Comparison of ENCODE assay signal across 1 cellular context in the genomic region with DNA sequence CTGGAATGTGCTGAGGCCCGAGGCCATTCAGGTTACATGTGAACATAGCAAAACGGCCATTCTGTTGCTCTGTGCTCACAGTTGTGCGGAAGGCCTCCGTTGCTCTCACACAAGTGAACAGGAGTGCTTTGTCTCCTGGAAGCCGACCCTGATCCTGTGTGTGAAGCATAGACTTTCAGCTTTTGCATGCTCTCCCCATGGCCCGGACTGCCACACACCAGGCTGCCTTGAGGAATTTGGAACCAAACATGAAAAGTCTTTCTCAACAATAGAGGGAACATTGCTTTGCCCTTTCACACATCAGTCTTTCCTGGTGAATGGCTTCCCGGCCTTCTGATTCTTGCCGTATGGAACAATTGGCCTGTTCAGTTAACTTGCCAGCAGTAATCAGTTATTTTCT.
TF ChIP-seq lines count a peak whose summit lies in the region.

No MANE protein-coding gene starts in this region.

TF ChIP-seq in IMR-90, 13 proteins besides CTCF, POLR2A, EP300 and RAD21 (continued from another document):
- no peak for TF ChIP-seq NFE2L2 (IDR thresholded peaks at IDR 0.05; ENCODE audit: low read depth, low read length)
- no peak for TF ChIP-seq MXI1 (IDR thresholded peaks at IDR 0.05; ENCODE audit: borderline replicate concordance, low read depth, low read length)
- TF ChIP-seq, protein P1, sequence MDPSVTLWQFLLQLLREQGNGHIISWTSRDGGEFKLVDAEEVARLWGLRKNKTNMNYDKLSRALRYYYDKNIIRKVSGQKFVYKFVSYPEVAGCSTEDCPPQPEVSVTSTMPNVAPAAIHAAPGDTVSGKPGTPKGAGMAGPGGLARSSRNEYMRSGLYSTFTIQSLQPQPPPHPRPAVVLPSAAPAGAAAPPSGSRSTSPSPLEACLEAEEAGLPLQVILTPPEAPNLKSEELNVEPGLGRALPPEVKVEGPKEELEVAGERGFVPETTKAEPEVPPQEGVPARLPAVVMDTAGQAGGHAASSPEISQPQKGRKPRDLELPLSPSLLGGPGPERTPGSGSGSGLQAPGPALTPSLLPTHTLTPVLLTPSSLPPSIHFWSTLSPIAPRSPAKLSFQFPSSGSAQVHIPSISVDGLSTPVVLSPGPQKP (IDR thresholded peaks at IDR 0.05; ENCODE audit: borderline replicate concordance, low read depth, low read length) = no peak
- TF ChIP-seq MAFK (IDR thresholded peaks at IDR 0.05; ENCODE audit: low read depth, low read length) = no peak
- TF ChIP-seq RCOR1 (IDR thresholded peaks at IDR 0.05; ENCODE audit: insufficient replicate concordance, low read length) = no peak
- TF ChIP-seq BHLHE40 (IDR thresholded peaks at IDR 0.05; ENCODE audit: low read depth, low read length) = no peak
- TF ChIP-seq CEBPB (IDR thresholded peaks at IDR 0.05; ENCODE audit: low read depth, low read length) = no peak
- TF ChIP-seq CHD1 (IDR thresholded peaks at IDR 0.05; ENCODE audit: low read depth, low read length) = no peak
- no peak for TF ChIP-seq SMC3 (IDR thresholded peaks at IDR 0.05; ENCODE audit: low read depth, low read length)
TF ChIP-seq in IMR-90: peak in this region for 0.
